11 cellular contexts compared by ENCODE assay signal in genomic region chr6:160398674-160399271, GRCh38. TPM values are rescaled to one million over a fixed set of nuclear protein-coding genes. Genes with fewer than 3 reads are reported as not detected.
DNase-seq lines count a peak whose midpoint lies in the region; ATAC-seq and TF ChIP-seq lines count a peak whose summit lies in the region.
"Had no signal": no experiment of that assay in that cellular context is flagged by ENCODE, and none has a peak within 500 bp of the region (broad histone marks: within the 10 kb centered on the region; RNA-seq: fewer than 3 reads in every experiment).

No MANE protein-coding gene starts in this region.

- no peaks in the 10 kb centered on the region for H3K9me3 ChIP-seq in adipocyte (ENCODE audit: control insufficient read depth, low read length)
- H3K9me3 ChIP-seq in A673 (ENCODE audit: low read depth, low read length, poor library complexity, severe bottlenecking), result no peaks in the 10 kb centered on the region
- H3K9me3 ChIP-seq: BLaER1 had no signal

- no peak for DNase-seq in adipocyte (ENCODE audit: low read depth)
- DNase-seq in A673 (ENCODE audit: low spot score), result no peak
- no peak for DNase-seq in SIG-M5 treated with dmso at 0.1 percent for 504 hours (lab: John Stamatoyannopoulos, UW; ENCODE audit: unreplicated experiment)
- no peak for DNase-seq in H4 (ENCODE audit: low spot score)
- no peak for DNase-seq in HEK293T (ENCODE audit: extremely low spot score)
- DNase-seq: SW 1271 had no signal

- peak overlapping the region; percentile 12 for H3K27ac ChIP-seq in ACC112 (ENCODE audit: low read depth, low read length)
- no peak overlapping the region for H3K27ac ChIP-seq in A673 (ENCODE audit: low read depth, low read length, poor library complexity, severe bottlenecking)
- H3K27ac ChIP-seq: BLaER1 had no signal

- POLR2A ChIA-PET in A673 (lab: Charles Lee; ENCODE audit: low non-redundant PET), result no interaction called here
- POLR2A ChIA-PET in HEK293T (lab: Yijun Ruan, JAX), result no interaction called here

- CTCF ChIA-PET in A673 (lab: Charles Lee) (no interaction called here), HEK293T (lab: Yijun Ruan, JAX) (no interaction called here)

- H3K4me3 ChIP-seq in ACC112 (ENCODE audit: low read depth, low read length), result no peak overlapping the region; the same call in 1 of the 2 replicates
- peak overlapping the region; percentile 15 for H3K4me3 ChIP-seq in adipocyte (ENCODE audit: low read length)
- no peak overlapping the region for H3K4me3 ChIP-seq in A673 (ENCODE audit: low read depth, low read length, poor library complexity, severe bottlenecking)
- H3K4me3 ChIP-seq: BLaER1 had no signal

- H3K36me3 ChIP-seq in ACC112 (ENCODE audit: insufficient read depth, low read length), result no peaks in the 10 kb centered on the region
- no peaks in the 10 kb centered on the region for H3K36me3 ChIP-seq in adipocyte (ENCODE audit: control insufficient read depth, insufficient read depth, low read length, severe bottlenecking)
- no peaks in the 10 kb centered on the region for H3K36me3 ChIP-seq in A673 (ENCODE audit: insufficient read depth, low read length, poor library complexity, severe bottlenecking)
- H3K36me3 ChIP-seq: BLaER1 had no signal

- BruUV-seq in A673 (replicated peaks; lab: Mats Ljungman, UMichigan), result no TSS peak

- H3K4me1 ChIP-seq in ACC112 (ENCODE audit: control insufficient read depth, insufficient read depth, low read length, unreplicated experiment) (peaks cover 20% of the 10 kb centered on the region), adipocyte (ENCODE audit: control insufficient read depth, insufficient read depth, low read length) (peaks cover 15% of the 10 kb centered on the region), A673 (ENCODE audit: insufficient read depth, low read length, poor library complexity, severe bottlenecking) (no peaks in the 10 kb centered on the region)

- ATAC-seq in GM19351 (IDR thresholded peaks at IDR 0.05; ENCODE audit: unreplicated experiment) (peak; percentile 96), HG03025 (IDR thresholded peaks at IDR 0.05; ENCODE audit: low FRiP score, unreplicated experiment) (peak; percentile 94)

- TF ChIP-seq CTCF in A673 (conservative IDR thresholded peaks at IDR 0.05; ENCODE audit: low read depth, low read length), result no peak

- H3K9ac ChIP-seq in adipocyte (ENCODE audit: low read length), result no peak overlapping the region
- H3K9ac ChIP-seq: BLaER1 had no signal

- H2AFZ ChIP-seq in ACC112 (ENCODE audit: low read length, unreplicated experiment), result peak overlapping the region; percentile 75

- intact Hi-C loops in A673 (cut with micrococcal nuclease; ENCODE audit: unreplicated experiment), result no loop called here

- no peaks in the 10 kb centered on the region for H3K79me2 ChIP-seq in ACC112 (ENCODE audit: control insufficient read depth, insufficient read depth, low read length, unreplicated experiment)

- H3K27me3 ChIP-seq in ACC112 (ENCODE audit: insufficient read depth, low read length) (no peaks in the 10 kb centered on the region), adipocyte (replicated peaks; ENCODE audit: control insufficient read depth, insufficient read depth, low read length) (no peaks in the 10 kb centered on the region), A673 (replicated peaks; ENCODE audit: insufficient read depth, low read depth, low read length, poor library complexity) (no peaks in the 10 kb centered on the region)
- H3K27me3 ChIP-seq: BLaER1 had no signal

TF ChIP-seq in HEK293T, 16 proteins besides CTCF, POLR2A, EP300 and RAD21:
- no peak for TF ChIP-seq ZNF384 (IDR thresholded peaks at IDR 0.05)
- TF ChIP-seq HDGF (IDR thresholded peaks at IDR 0.05; ENCODE audit: borderline replicate concordance), result no peak
- TF ChIP-seq ARNT (IDR thresholded peaks at IDR 0.05), result no peak
TF ChIP-seq in HEK293T: peak in this region for 0.

RNA-seq across cellular contexts. Expression of gene SLC22A3, which starts 50.6 kb away (rescaled TPM):
- total RNA-seq in A673 (2021), result not detected in 2 replicates
- total RNA-seq in H4 (2014; rRNA removed; shearing (Covaris generic)), result not detected in 2 replicates
- total RNA-seq: lung microvascular endothelial cell had no signal
